Comparison of ENCODE assay signal across 1 cellular context in the genomic region with DNA sequence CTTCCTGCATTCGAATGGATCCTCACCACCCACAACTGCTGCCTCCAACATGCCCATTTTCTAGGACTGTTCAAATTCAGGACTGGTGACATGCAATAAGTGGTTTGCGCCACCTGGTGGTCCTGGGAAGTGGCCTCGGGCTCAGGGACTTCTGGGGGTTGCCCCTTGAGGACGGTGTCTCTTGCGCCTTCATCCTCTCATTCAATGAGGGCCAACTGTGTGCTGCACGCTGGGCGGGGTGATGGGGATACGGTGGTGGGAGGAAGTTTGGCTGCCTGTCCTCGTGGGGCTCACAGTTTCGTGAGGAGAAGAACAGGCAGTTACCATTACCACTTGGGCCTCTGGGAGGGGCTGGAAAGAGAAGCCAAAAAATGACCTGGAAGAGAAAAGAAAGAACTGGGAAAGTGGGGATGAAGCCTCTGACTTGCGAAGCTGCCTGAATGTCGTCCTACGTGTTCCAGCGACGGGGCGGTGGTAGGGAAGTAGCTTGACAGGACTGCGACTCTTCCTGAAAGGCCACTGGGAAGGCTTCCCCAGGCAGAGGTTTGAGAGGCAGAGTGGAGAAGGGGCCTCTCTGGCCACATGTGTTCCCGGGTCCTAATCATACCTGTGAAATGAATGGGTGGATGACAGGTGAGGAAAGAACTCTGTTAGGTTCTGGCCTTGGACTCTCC.
A peak's percentile ranks its signal among the peaks of the same experiment; 100 is the strongest.
TF ChIP-seq lines count a peak whose summit lies in the region.

No MANE protein-coding gene starts in this region.

TF ChIP-seq in HepG2, 621 proteins besides CTCF, POLR2A, EP300 and RAD21 (continues in another document):
- TF ChIP-seq FOXJ3 (CRISPR knock-in tag; IDR thresholded peaks at IDR 0.05; ENCODE audit: borderline replicate concordance), result no peak
- TF ChIP-seq, protein P1, sequence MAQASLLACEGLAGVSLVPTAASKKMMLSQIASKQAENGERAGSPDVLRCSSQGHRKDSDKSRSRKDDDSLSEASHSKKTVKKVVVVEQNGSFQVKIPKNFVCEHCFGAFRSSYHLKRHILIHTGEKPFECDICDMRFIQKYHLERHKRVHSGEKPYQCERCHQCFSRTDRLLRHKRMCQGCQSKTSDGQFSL (CRISPR knock-in tag; IDR thresholded peaks at IDR 0.05), result no peak
- TF ChIP-seq, protein P2, sequence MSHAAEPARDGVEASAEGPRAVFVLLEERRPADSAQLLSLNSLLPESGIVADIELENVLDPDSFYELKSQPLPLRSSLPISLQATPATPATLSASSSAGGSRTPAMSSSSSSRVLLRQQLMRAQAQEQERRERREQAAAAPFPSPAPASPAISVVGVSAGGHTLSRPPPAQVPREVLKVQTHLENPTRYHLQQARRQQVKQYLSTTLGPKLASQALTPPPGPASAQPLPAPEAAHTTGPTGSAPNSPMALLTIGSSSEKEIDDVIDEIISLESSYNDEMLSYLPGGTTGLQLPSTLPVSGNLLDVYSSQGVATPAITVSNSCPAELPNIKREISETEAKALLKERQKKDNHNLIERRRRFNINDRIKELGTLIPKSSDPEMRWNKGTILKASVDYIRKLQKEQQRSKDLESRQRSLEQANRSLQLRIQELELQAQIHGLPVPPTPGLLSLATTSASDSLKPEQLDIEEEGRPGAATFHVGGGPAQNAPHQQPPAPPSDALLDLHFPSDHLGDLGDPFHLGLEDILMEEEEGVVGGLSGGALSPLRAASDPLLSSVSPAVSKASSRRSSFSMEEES (CRISPR knock-in tag; IDR thresholded peaks at IDR 0.05), result no peak
- TF ChIP-seq ZNF552 (CRISPR knock-in tag; IDR thresholded peaks at IDR 0.05; ENCODE audit: borderline replicate concordance), result no peak
- TF ChIP-seq GATAD1 (CRISPR knock-in tag; IDR thresholded peaks at IDR 0.05), result no peak
- no peak for TF ChIP-seq ZMYM4 (CRISPR knock-in tag; IDR thresholded peaks at IDR 0.05)
- TF ChIP-seq ZNF274 (CRISPR knock-in tag; IDR thresholded peaks at IDR 0.05), result 0 out of 2 replicates have a peak, but pooled peaks have one; percentile 24
- TF ChIP-seq ZZZ3 (CRISPR knock-in tag; IDR thresholded peaks at IDR 0.05; ENCODE audit: borderline replicate concordance), result no peak
- TF ChIP-seq, protein P3, sequence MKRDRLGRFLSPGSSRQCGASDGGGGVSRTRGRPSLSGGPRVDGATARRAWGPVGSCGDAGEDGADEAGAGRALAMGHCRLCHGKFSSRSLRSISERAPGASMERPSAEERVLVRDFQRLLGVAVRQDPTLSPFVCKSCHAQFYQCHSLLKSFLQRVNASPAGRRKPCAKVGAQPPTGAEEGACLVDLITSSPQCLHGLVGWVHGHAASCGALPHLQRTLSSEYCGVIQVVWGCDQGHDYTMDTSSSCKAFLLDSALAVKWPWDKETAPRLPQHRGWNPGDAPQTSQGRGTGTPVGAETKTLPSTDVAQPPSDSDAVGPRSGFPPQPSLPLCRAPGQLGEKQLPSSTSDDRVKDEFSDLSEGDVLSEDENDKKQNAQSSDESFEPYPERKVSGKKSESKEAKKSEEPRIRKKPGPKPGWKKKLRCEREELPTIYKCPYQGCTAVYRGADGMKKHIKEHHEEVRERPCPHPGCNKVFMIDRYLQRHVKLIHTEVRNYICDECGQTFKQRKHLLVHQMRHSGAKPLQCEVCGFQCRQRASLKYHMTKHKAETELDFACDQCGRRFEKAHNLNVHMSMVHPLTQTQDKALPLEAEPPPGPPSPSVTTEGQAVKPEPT (CRISPR knock-in tag; IDR thresholded peaks at IDR 0.05; ENCODE audit: low read depth), result no peak
- no peak for TF ChIP-seq PCBP1 (IDR thresholded peaks at IDR 0.05; ENCODE audit: borderline replicate concordance, low read depth, low read length)
- TF ChIP-seq SP140L (CRISPR knock-in tag; IDR thresholded peaks at IDR 0.05; ENCODE audit: borderline replicate concordance), result no peak
- TF ChIP-seq STAG1 (CRISPR knock-in tag; IDR thresholded peaks at IDR 0.05), result peak; percentile 79
- TF ChIP-seq SOX13 (IDR thresholded peaks at IDR 0.05), result no peak
- no peak for TF ChIP-seq SOX13 (CRISPR knock-in tag; conservative IDR thresholded peaks at IDR 0.05 in 1 of 2, IDR thresholded peaks at IDR 0.05 in 1 of 2)
- peak; percentile 44 for TF ChIP-seq YY1 (IDR thresholded peaks at IDR 0.05; ENCODE audit: insufficient read depth, insufficient replicate concordance, low read depth, low read length)
- TF ChIP-seq, protein P4, sequence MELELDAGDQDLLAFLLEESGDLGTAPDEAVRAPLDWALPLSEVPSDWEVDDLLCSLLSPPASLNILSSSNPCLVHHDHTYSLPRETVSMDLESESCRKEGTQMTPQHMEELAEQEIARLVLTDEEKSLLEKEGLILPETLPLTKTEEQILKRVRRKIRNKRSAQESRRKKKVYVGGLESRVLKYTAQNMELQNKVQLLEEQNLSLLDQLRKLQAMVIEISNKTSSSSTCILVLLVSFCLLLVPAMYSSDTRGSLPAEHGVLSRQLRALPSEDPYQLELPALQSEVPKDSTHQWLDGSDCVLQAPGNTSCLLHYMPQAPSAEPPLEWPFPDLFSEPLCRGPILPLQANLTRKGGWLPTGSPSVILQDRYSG (CRISPR knock-in tag; IDR thresholded peaks at IDR 0.05), result no peak
- no peak for TF ChIP-seq RNF2 (conservative IDR thresholded peaks at IDR 0.05; ENCODE audit: low read depth)
- TF ChIP-seq MTF2 (CRISPR knock-in tag; IDR thresholded peaks at IDR 0.05; ENCODE audit: borderline replicate concordance), result no peak
- TF ChIP-seq ZNF629 (CRISPR knock-in tag; conservative IDR thresholded peaks at IDR 0.05), result peak; percentile 86
- TF ChIP-seq MBD4 (IDR thresholded peaks at IDR 0.05; ENCODE audit: borderline replicate concordance, low read length), result no peak
- TF ChIP-seq ZFP36 (IDR thresholded peaks at IDR 0.05; ENCODE audit: borderline replicate concordance, low read depth, low read length, partially characterized antibody), result peak; percentile 11
- TF ChIP-seq ZNF124 (CRISPR knock-in tag; IDR thresholded peaks at IDR 0.05), result no peak
- TF ChIP-seq RFX5 (IDR thresholded peaks at IDR 0.05; ENCODE audit: low read depth, low read length), result no peak
- no peak for TF ChIP-seq ZFX (CRISPR knock-in tag; IDR thresholded peaks at IDR 0.05; ENCODE audit: low read depth)
- TF ChIP-seq GLI4 (CRISPR knock-in tag; IDR thresholded peaks at IDR 0.05; ENCODE audit: borderline replicate concordance), result no peak
- no peak for TF ChIP-seq ZNF557 (CRISPR knock-in tag; IDR thresholded peaks at IDR 0.05)
- TF ChIP-seq ZNF180 (CRISPR knock-in tag; IDR thresholded peaks at IDR 0.05; ENCODE audit: borderline replicate concordance, low read depth), result no peak
- no peak for TF ChIP-seq KLF12 (CRISPR knock-in tag; IDR thresholded peaks at IDR 0.05; ENCODE audit: borderline replicate concordance)
- no peak for TF ChIP-seq ZNF709 (CRISPR knock-in tag; IDR thresholded peaks at IDR 0.05)
- TF ChIP-seq, protein P5, sequence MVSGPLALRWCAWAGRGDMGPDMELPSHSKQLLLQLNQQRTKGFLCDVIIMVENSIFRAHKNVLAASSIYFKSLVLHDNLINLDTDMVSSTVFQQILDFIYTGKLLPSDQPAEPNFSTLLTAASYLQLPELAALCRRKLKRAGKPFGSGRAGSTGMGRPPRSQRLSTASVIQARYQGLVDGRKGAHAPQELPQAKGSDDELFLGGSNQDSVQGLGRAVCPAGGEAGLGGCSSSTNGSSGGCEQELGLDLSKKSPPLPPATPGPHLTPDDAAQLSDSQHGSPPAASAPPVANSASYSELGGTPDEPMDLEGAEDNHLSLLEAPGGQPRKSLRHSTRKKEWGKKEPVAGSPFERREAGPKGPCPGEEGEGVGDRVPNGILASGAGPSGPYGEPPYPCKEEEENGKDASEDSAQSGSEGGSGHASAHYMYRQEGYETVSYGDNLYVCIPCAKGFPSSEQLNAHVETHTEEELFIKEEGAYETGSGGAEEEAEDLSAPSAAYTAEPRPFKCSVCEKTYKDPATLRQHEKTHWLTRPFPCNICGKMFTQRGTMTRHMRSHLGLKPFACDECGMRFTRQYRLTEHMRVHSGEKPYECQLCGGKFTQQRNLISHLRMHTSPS (CRISPR knock-in tag; IDR thresholded peaks at IDR 0.05; ENCODE audit: low read depth), result no peak
- no peak for TF ChIP-seq ZBTB1 (CRISPR knock-in tag; IDR thresholded peaks at IDR 0.05; ENCODE audit: borderline replicate concordance)
- no peak for TF ChIP-seq ZNF549 (CRISPR knock-in tag; IDR thresholded peaks at IDR 0.05)
- no peak for TF ChIP-seq ZNF282 (IDR thresholded peaks at IDR 0.05; ENCODE audit: partially characterized antibody)
- TF ChIP-seq, protein P6, sequence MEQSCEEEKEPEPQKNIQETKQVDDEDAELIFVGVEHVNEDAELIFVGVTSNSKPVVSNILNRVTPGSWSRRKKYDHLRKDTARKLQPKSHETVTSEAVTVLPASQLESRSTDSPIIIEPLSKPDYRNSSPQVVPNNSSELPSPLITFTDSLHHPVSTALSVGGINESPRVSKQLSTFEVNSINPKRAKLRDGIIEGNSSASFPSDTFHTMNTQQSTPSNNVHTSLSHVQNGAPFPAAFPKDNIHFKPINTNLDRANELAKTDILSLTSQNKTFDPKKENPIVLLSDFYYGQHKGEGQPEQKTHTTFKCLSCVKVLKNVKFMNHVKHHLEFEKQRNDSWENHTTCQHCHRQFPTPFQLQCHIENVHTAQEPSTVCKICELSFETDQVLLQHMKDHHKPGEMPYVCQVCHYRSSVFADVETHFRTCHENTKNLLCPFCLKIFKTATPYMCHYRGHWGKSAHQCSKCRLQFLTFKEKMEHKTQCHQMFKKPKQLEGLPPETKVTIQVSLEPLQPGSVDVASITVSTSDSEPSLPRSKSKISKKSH (CRISPR knock-in tag; IDR thresholded peaks at IDR 0.05; ENCODE audit: borderline replicate concordance), result 0 out of 2 replicates have a peak, but pooled peaks have one; percentile 26
- TF ChIP-seq, protein P7, sequence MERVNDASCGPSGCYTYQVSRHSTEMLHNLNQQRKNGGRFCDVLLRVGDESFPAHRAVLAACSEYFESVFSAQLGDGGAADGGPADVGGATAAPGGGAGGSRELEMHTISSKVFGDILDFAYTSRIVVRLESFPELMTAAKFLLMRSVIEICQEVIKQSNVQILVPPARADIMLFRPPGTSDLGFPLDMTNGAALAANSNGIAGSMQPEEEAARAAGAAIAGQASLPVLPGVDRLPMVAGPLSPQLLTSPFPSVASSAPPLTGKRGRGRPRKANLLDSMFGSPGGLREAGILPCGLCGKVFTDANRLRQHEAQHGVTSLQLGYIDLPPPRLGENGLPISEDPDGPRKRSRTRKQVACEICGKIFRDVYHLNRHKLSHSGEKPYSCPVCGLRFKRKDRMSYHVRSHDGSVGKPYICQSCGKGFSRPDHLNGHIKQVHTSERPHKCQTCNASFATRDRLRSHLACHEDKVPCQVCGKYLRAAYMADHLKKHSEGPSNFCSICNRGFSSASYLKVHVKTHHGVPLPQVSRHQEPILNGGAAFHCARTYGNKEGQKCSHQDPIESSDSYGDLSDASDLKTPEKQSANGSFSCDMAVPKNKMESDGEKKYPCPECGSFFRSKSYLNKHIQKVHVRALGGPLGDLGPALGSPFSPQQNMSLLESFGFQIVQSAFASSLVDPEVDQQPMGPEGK (CRISPR knock-in tag; IDR thresholded peaks at IDR 0.05), result peak; percentile 74
- TF ChIP-seq HOXD1 (CRISPR knock-in tag; IDR thresholded peaks at IDR 0.05), result no peak
- no peak for TF ChIP-seq ZNF335 (CRISPR knock-in tag; IDR thresholded peaks at IDR 0.05)
- TF ChIP-seq, protein P8, sequence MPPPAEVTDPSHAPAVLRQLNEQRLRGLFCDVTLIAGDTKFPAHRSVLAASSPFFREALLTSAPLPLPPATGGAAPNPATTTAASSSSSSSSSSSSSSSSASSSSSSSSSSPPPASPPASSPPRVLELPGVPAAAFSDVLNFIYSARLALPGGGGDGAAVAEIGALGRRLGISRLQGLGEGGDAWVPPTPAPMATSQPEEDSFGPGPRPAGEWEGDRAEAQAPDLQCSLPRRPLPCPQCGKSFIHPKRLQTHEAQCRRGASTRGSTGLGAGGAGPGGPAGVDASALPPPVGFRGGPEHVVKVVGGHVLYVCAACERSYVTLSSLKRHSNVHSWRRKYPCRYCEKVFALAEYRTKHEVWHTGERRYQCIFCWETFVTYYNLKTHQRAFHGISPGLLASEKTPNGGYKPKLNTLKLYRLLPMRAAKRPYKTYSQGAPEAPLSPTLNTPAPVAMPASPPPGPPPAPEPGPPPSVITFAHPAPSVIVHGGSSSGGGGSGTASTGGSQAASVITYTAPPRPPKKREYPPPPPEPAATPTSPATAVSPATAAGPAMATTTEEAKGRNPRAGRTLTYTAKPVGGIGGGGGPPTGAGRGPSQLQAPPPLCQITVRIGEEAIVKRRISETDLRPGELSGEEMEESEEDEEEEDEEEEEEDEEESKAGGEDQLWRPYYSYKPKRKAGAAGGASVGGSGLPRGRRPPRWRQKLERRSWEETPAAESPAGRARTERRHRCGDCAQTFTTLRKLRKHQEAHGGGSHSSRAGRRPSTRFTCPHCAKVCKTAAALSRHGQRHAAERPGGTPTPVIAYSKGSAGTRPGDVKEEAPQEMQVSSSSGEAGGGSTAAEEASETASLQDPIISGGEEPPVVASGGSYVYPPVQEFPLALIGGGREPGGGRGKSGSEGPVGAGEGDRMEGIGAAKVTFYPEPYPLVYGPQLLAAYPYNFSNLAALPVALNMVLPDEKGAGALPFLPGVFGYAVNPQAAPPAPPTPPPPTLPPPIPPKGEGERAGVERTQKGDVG (CRISPR knock-in tag; IDR thresholded peaks at IDR 0.05; ENCODE audit: borderline replicate concordance), result no peak
- TF ChIP-seq HNRNPK (IDR thresholded peaks at IDR 0.05; ENCODE audit: low read depth, low read length, poor library complexity, severe bottlenecking), result no peak
- 0 out of 2 replicates have a peak, but pooled peaks have one; percentile 43 for TF ChIP-seq EZH2 (conservative IDR thresholded peaks at IDR 0.05; ENCODE audit: low read depth, low read length)
- no peak for TF ChIP-seq ETV6 (CRISPR knock-in tag; conservative IDR thresholded peaks at IDR 0.05)
- TF ChIP-seq RXRB (CRISPR knock-in tag; IDR thresholded peaks at IDR 0.05; ENCODE audit: borderline replicate concordance), result no peak
- no peak for TF ChIP-seq ZNF44 (CRISPR knock-in tag; IDR thresholded peaks at IDR 0.05)
- TF ChIP-seq, protein P9, sequence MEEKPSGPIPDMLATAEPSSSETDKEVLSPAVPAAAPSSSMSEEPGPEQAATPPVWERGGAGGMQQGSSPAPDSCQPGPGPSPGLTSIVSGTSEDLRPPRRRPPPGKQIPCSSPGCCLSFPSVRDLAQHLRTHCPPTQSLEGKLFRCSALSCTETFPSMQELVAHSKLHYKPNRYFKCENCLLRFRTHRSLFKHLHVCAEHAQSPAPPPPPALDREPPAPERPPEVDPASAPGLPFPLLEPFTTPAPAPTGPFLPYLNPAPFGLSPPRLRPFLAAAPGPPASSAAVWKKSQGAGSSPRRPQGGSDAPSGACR (CRISPR knock-in tag; IDR thresholded peaks at IDR 0.05), result no peak
- no peak for TF ChIP-seq RBM22 (optimal IDR thresholded peaks at IDR 0.05; ENCODE audit: low read length)
- TF ChIP-seq XRCC5 (optimal IDR thresholded peaks at IDR 0.05; ENCODE audit: low read length), result peak; percentile 54
- no peak for TF ChIP-seq REPIN1 (CRISPR knock-in tag; IDR thresholded peaks at IDR 0.05; ENCODE audit: borderline replicate concordance, low read depth)
- no peak for TF ChIP-seq NR2C2 (CRISPR knock-in tag; IDR thresholded peaks at IDR 0.05; ENCODE audit: borderline replicate concordance)
- no peak for TF ChIP-seq ZNF496 (CRISPR knock-in tag; IDR thresholded peaks at IDR 0.05; ENCODE audit: insufficient replicate concordance)
- TF ChIP-seq PITX1 (CRISPR knock-in tag; IDR thresholded peaks at IDR 0.05), result peak; percentile 55
- no peak for TF ChIP-seq TCF7L2 (IDR thresholded peaks at IDR 0.05; ENCODE audit: low read depth, low read length)
- TF ChIP-seq HNF4A (CRISPR knock-in tag; IDR thresholded peaks at IDR 0.05), result no peak
- peak; percentile 5; the same call in 1 of the 2 replicates for TF ChIP-seq CEBPG (CRISPR knock-in tag; IDR thresholded peaks at IDR 0.05)
